9 cellular contexts compared by ENCODE assay signal in genomic region chr10:34734918-34735317, GRCh38.
"Had no signal": no experiment of that assay in that cellular context is flagged by ENCODE, and none has a peak within 500 bp of the region (broad histone marks: within the 10 kb centered on the region; RNA-seq: fewer than 3 reads in every experiment).

No MANE protein-coding gene starts in this region.

- DNase-seq: H9, HCEC 1CT, HFFc6, KG1 had no signal

- H3K27ac Mint-ChIP-seq: GM23338, H9, HFFc6, IgD-negative memory B cell had no signal

- FAIRE-seq: H1, H54 had no signal

- H3K9me3 Mint-ChIP-seq: GM23338, H9, HFFc6, IgD-negative memory B cell had no signal

- H3K4me3 ChIP-seq: GM23338 had no signal

- H3K36me3 Mint-ChIP-seq: IgD-negative memory B cell had no signal

- H2AFZ ChIP-seq: GM23338 had no signal

- H3K4me3 Mint-ChIP-seq: GM23338, H9, HFFc6, IgD-negative memory B cell had no signal

- H3K4me1 Mint-ChIP-seq: IgD-negative memory B cell had no signal

- H3K27me3 Mint-ChIP-seq: IgD-negative memory B cell had no signal

- H3K4me2 ChIP-seq: GM23338 had no signal

- ATAC-seq: GM23338 had no signal

- H3K27ac ChIP-seq: HL-60 had no signal
